In genomic region chr14:65255583-65256443, GRCh38 we compare ENCODE assay signal across 11 cellular contexts.
DNase-seq lines count a peak whose midpoint lies in the region; ATAC-seq and TF ChIP-seq lines count a peak whose summit lies in the region.
"Had no signal": no experiment of that assay in that cellular context is flagged by ENCODE, and none has a peak within 500 bp of the region (broad histone marks: within the 10 kb centered on the region; RNA-seq: fewer than 3 reads in every experiment).

No MANE protein-coding gene starts in this region.

- no peaks in the 10 kb centered on the region for H4K20me1 ChIP-seq in HCT116 (ENCODE audit: insufficient read depth)

- H3K27me3 ChIP-seq in HCT116 (ENCODE audit: insufficient read depth, low read length) (no peaks in the 10 kb centered on the region), endodermal cell (ENCODE audit: control insufficient read depth, insufficient read depth, low read length, poor library complexity, severe bottlenecking) (no peaks in the 10 kb centered on the region)
- H3K27me3 ChIP-seq: right atrium auricular region had no signal

- intact Hi-C loops in HCT116 (cut with micrococcal nuclease) = loop anchor here (5.0 kb wide), 1 partner anchor 101 kb away; no protein-coding TSS in a partner anchor

- POLR2A ChIA-PET in HCT116 (lab: Charles Lee) = interaction anchor here (0.9 to 1.0 kb wide), 2 partner anchors 29 to 156 kb away, joined by 3 to 4 read pairs; no protein-coding TSS in a partner anchor

- peak overlapping the region; percentile 56 for H2AFZ ChIP-seq in HCT116 (ENCODE audit: low read depth, low read length, poor library complexity, severe bottlenecking)

- H3K9me3 Mint-ChIP-seq in endodermal cell (peaks cover 31% of the 10 kb centered on the region), progenitor cell of endocrine pancreas (ENCODE audit: low read depth) (peaks cover 4% of the 10 kb centered on the region)
- no peaks in the 10 kb centered on the region for H3K9me3 Mint-ChIP-seq in natural killer cell treated with Interleukin-12 subunit alpha and Interleukin-12 subunit beta and Interleukin-15 and Interleukin-18, amount 100 ng/mL, for 72 hours

- DNase-seq in HCT116 (ENCODE audit: low read depth, low spot score) (peak; percentile 78), NCI-H526 (lab: John Stamatoyannopoulos, UW) (peak; percentile 78 to 89), endodermal cell (peak; percentile 95), progenitor cell of endocrine pancreas (ENCODE audit: low spot score, unreplicated experiment) (peak; percentile 32), NCI-H2081 treated with DMSO at 0.1 percent for 48 hours (lab: John Stamatoyannopoulos, UW) (no peak), G401 (ENCODE audit: low spot score) (no peak)
- no peak for DNase-seq in natural killer cell treated with Interleukin-12 subunit alpha and Interleukin-12 subunit beta and Interleukin-15 and Interleukin-18, amount 100 ng/mL, for 72 hours (ENCODE audit: low spot score)
- DNase-seq: activated CD4-positive, alpha-beta T cell treated with anti-CD3 and anti-CD28 coated beads, Interleukin-2, amount 50 U/mL, for 48 hours; tibial artery had no signal

- peak overlapping the region; percentile 92 for H3K27ac Mint-ChIP-seq in endodermal cell
- peak overlapping the region; percentile 21 for H3K27ac Mint-ChIP-seq in progenitor cell of endocrine pancreas
- H3K27ac Mint-ChIP-seq in natural killer cell treated with Interleukin-12 subunit alpha and Interleukin-12 subunit beta and Interleukin-15 and Interleukin-18, amount 100 ng/mL, for 72 hours = peak overlapping the region in 1 of 2 donors; percentile 49

- RAD21 ChIA-PET in HCT116 (lab: Charles Lee; ENCODE audit: low non-redundant PET in 1 of 2, low total read pairs in 2 of 2, uncharacterized antibody in 2 of 2, unreplicated experiment in 2 of 2) = interaction anchor here in 1 of 2 experiments (1.1 kb wide), 1 partner anchor 18 kb away, joined by 6 read pairs; no protein-coding TSS in a partner anchor

- CTCF ChIA-PET in HCT116 (lab: Charles Lee) = no interaction called here

- TSS peak; percentile 69 for BruUV-seq in HCT116 (replicated peaks; lab: Mats Ljungman, UMichigan)

- 41 to 49% methylated on average over 4 to 8 of the region's 8 CpGs for WGBS in endodermal cell (ENCODE audit: insufficient coverage in 1 of 2, insufficient read length in 1 of 2), 2 experiments

- no peaks in the 10 kb centered on the region for H3K9me2 ChIP-seq in HCT116 (ENCODE audit: insufficient read depth)

- H3K4me1 ChIP-seq in HCT116 (ENCODE audit: control insufficient read depth in 1 of 2, insufficient read depth in 2 of 2, low read length in 2 of 2) = peaks cover 46 to 68% of the 10 kb centered on the region in 2 experiments
- peaks cover 12% of the 10 kb centered on the region for H3K4me1 ChIP-seq in endodermal cell (ENCODE audit: control insufficient read depth, insufficient read depth, low read length)
- H3K4me1 ChIP-seq: right atrium auricular region had no signal

- peak; percentile 84 for ATAC-seq in HCT116
- ATAC-seq in HG03439 (IDR thresholded peaks at IDR 0.05; ENCODE audit: unreplicated experiment) = no peak
- ATAC-seq in natural killer cell treated with Interleukin-12 subunit alpha and Interleukin-12 subunit beta and Interleukin-15 and Interleukin-18, amount 100 ng/mL, for 72 hours = no peak

- H3K79me2 ChIP-seq in HCT116 (ENCODE audit: insufficient read depth, low read length) = no peaks in the 10 kb centered on the region

- in situ Hi-C loops in G401 (cut with HindIII; ENCODE audit: low sequenced_read_pairs) = no loop called here

- peak in 2 of 3 experiments; percentile 4 to 11; a peak in 1 of 6 replicates for TF ChIP-seq CTCF in HCT116 (IDR thresholded peaks at IDR 0.05 in 2 of 3, conservative IDR thresholded peaks at IDR 0.05 in 1 of 3; ENCODE audit: borderline replicate concordance in 1 of 3, insufficient read depth in 1 of 3, low read depth in 2 of 3, low read length in 2 of 3)
- TF ChIP-seq CTCF in endodermal cell (conservative IDR thresholded peaks at IDR 0.05) = peak; percentile 49
- TF ChIP-seq CTCF in progenitor cell of endocrine pancreas (IDR thresholded peaks at IDR 0.05; ENCODE audit: unreplicated experiment) = peak; percentile 17

- H3K27me3 Mint-ChIP-seq in endodermal cell (ENCODE audit: insufficient read depth) (peaks cover 3% of the 10 kb centered on the region), progenitor cell of endocrine pancreas (no peaks in the 10 kb centered on the region)
- peaks cover 0 to 6% of the 10 kb centered on the region in 2 donors for H3K27me3 Mint-ChIP-seq in natural killer cell treated with Interleukin-12 subunit alpha and Interleukin-12 subunit beta and Interleukin-15 and Interleukin-18, amount 100 ng/mL, for 72 hours

- H3K9me3 ChIP-seq in HCT116 (ENCODE audit: control insufficient read depth in 1 of 2, insufficient read depth in 1 of 2, low read depth in 1 of 2, low read length in 2 of 2) (0 out of 4 replicates have a peak, but pooled peaks cover 0 to 3% of the 10 kb centered on the region in 2 experiments), endodermal cell (ENCODE audit: control insufficient read depth, low read length) (peaks cover 41% of the 10 kb centered on the region)
- H3K9me3 ChIP-seq: tibial artery had no signal

- H3K4me3 Mint-ChIP-seq in endodermal cell (peak overlapping the region; percentile 31), progenitor cell of endocrine pancreas (ENCODE audit: low read depth) (peak overlapping the region; percentile 25)
- no peak overlapping the region for H3K4me3 Mint-ChIP-seq in natural killer cell treated with Interleukin-12 subunit alpha and Interleukin-12 subunit beta and Interleukin-15 and Interleukin-18, amount 100 ng/mL, for 72 hours

- H3K27ac ChIP-seq in HCT116 (ENCODE audit: low read depth, low read length) = peak overlapping the region; percentile 96
- H3K27ac ChIP-seq in endodermal cell (ENCODE audit: low read depth, low read length) = no peak overlapping the region
- H3K27ac ChIP-seq: right atrium auricular region, tibial artery had no signal

- H3K36me3 Mint-ChIP-seq in endodermal cell (ENCODE audit: low read depth) (peaks cover 4% of the 10 kb centered on the region), progenitor cell of endocrine pancreas (ENCODE audit: insufficient read depth) (no peaks in the 10 kb centered on the region)
- H3K36me3 Mint-ChIP-seq in natural killer cell treated with Interleukin-12 subunit alpha and Interleukin-12 subunit beta and Interleukin-15 and Interleukin-18, amount 100 ng/mL, for 72 hours = no peaks in the 10 kb centered on the region

- H3K4me1 Mint-ChIP-seq in endodermal cell (peaks cover 41% of the 10 kb centered on the region), progenitor cell of endocrine pancreas (ENCODE audit: low read depth) (peaks cover 23% of the 10 kb centered on the region)
- no peaks in the 10 kb centered on the region for H3K4me1 Mint-ChIP-seq in natural killer cell treated with Interleukin-12 subunit alpha and Interleukin-12 subunit beta and Interleukin-15 and Interleukin-18, amount 100 ng/mL, for 72 hours (ENCODE audit: low read depth in 2 of 2)

- H3K4me3 ChIP-seq in HCT116 (replicated peaks in 1 of 2; ENCODE audit: low read depth in 1 of 2, low read length in 2 of 2) (peak overlapping the region in 1 of 2 experiments; percentile 42; a peak in 3 of 4 replicates), endodermal cell (ENCODE audit: low read length) (peak overlapping the region; percentile 34)
- H3K4me3 ChIP-seq: right atrium auricular region, tibial artery had no signal

- H3K9ac ChIP-seq in HCT116 (ENCODE audit: low read length) (peak overlapping the region; percentile 52), endodermal cell (ENCODE audit: extremely low read depth, low read length, poor library complexity, severe bottlenecking) (no peak overlapping the region)

- TF ChIP-seq RAD21 in HCT116 (IDR thresholded peaks at IDR 0.05; ENCODE audit: low read depth) = peak; percentile 45

- TF ChIP-seq POLR2A in HCT116 (IDR thresholded peaks at IDR 0.05; ENCODE audit: borderline replicate concordance, extremely low read depth, insufficient read depth, insufficient read length) = no peak

- H3K36me3 ChIP-seq in HCT116 (ENCODE audit: control insufficient read depth in 1 of 2, insufficient read depth in 2 of 2, low read length in 2 of 2) (no peaks in the 10 kb centered on the region), endodermal cell (ENCODE audit: control insufficient read depth, insufficient read depth, low read length) (no peaks in the 10 kb centered on the region)
- H3K36me3 ChIP-seq: right atrium auricular region, tibial artery had no signal

- H3K4me2 ChIP-seq in HCT116 (ENCODE audit: low read length) = peak overlapping the region; percentile 79

TF ChIP-seq in HCT116, 20 proteins besides CTCF, POLR2A, EP300 and RAD21 (continues in another document):
- TF ChIP-seq SP1 (IDR thresholded peaks at IDR 0.05; ENCODE audit: low read depth) (peak; percentile 73), TCF7L2 (IDR thresholded peaks at IDR 0.05; ENCODE audit: borderline replicate concordance, extremely low read depth, insufficient read depth, insufficient read length) (no peak), MAX (IDR thresholded peaks at IDR 0.05) (peak; percentile 37; the same call in 1 of the 2 replicates), ELF1 (IDR thresholded peaks at IDR 0.05; ENCODE audit: borderline replicate concordance, low read depth) (no peak), SIN3A (IDR thresholded peaks at IDR 0.05; ENCODE audit: low read depth) (no peak), SRF (IDR thresholded peaks at IDR 0.05; ENCODE audit: low read depth) (no peak), CBX3 (IDR thresholded peaks at IDR 0.05; ENCODE audit: low read depth) (peak; percentile 39; the same call in 1 of the 2 replicates), EGR1 (IDR thresholded peaks at IDR 0.05; ENCODE audit: low read depth) (no peak)

Comparison
In these comparisons a context has a peak if more than half of its experiments do, and no peak if none do; other contexts are left out.
1. DNase-seq: peak in HCT116 (single experiment), NCI-H526 (2 of 2), endodermal cell (single experiment) and progenitor cell of endocrine pancreas (single experiment); none in NCI-H2081 treated with DMSO at 0.1 percent for 48 hours (single experiment), G401 (single experiment) and natural killer cell treated with Interleukin-12 subunit alpha and Interleukin-12 subunit beta and Interleukin-15 and Interleukin-18, amount 100 ng/mL, for 72 hours (single experiment).
2. Peak in every context shown above with its lines, with median percentiles within 50 percentile points of each other: CTCF ChIP-seq.